In the genomic region with DNA sequence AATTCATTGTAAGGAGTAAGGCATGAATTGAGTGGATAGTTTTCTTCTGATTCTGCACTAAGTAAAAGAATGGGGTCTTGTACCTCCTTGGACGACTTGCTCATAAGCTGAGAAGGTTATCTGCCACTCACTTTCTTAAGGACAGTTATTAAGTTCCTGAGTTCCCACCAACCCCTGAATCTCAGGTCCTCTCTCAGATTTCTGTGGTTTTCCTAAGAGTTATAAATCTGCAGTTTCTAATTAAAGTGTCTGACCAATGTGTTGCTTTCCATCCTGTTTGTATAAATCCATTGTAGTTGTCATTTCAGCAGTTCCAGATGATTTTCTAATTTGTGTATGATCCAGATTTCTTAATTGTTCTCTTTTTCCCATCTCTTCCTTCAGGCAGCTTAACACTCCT, we compare ENCODE assay signal across 30 cellular contexts.
"Had no signal": no experiment of that assay in that cellular context is flagged by ENCODE, and none has a peak within 500 bp of the region (broad histone marks: within the 10 kb centered on the region; RNA-seq: fewer than 3 reads in every experiment).

No MANE protein-coding gene starts in this region.

- H3K9me3 Mint-ChIP-seq: activated CD4-positive, alpha-beta memory T cell treated with anti-CD3 and anti-CD28 coated beads, Interleukin-2, amount 10 ng/mL, durations not matched to agents 7 days and 5 days; activated CD4-positive, alpha-beta T cell treated with anti-CD3 and anti-CD28 coated beads, Interleukin-2, amount 10 ng/mL, durations not matched to agents 7 days and 5 days; activated naive CD4-positive, alpha-beta T cell treated with anti-CD3 and anti-CD28 coated beads, Interleukin-2, amount 10 ng/mL, durations not matched to agents 7 days and 5 days; activated naive CD4-positive, alpha-beta T cell treated with anti-CD3 and anti-CD28 coated beads, Interleukin-2, amount 50 U/mL, for 72 hours; activated naive CD8-positive, alpha-beta T cell treated with anti-CD3 and anti-CD28 coated beads, Interleukin-2, amount 10 ng/mL, durations not matched to agents 7 days and 5 days; activated T-cell treated with anti-CD3 and anti-CD28 coated beads, Interleukin-2, amount 50 U/mL, for 24 hours; activated T-cell treated with anti-CD3 and anti-CD28 coated beads, Interleukin-2, amount 50 U/mL, for 72 hours; brain; central memory CD8-positive, alpha-beta T cell; dendritic cell treated with granulocyte-macrophage colony-stimulating factor and Interleukin-4, amounts not matched to agents 40 ng/mL and 50 ng/mL, for 4 days; WTC11 had no signal

- H3K27ac Mint-ChIP-seq: activated CD4-positive, alpha-beta memory T cell treated with anti-CD3 and anti-CD28 coated beads, Interleukin-2, amount 10 ng/mL, durations not matched to agents 7 days and 5 days; activated CD4-positive, alpha-beta T cell treated with anti-CD3 and anti-CD28 coated beads, Interleukin-2, amount 10 ng/mL, durations not matched to agents 7 days and 5 days; activated naive CD4-positive, alpha-beta T cell treated with anti-CD3 and anti-CD28 coated beads, Interleukin-2, amount 10 ng/mL, durations not matched to agents 7 days and 5 days; activated naive CD4-positive, alpha-beta T cell treated with anti-CD3 and anti-CD28 coated beads, Interleukin-2, amount 50 U/mL, for 72 hours; activated naive CD8-positive, alpha-beta T cell treated with anti-CD3 and anti-CD28 coated beads, Interleukin-2, amount 10 ng/mL, durations not matched to agents 7 days and 5 days; activated T-cell treated with anti-CD3 and anti-CD28 coated beads, Interleukin-2, amount 50 U/mL, for 24 hours; activated T-cell treated with anti-CD3 and anti-CD28 coated beads, Interleukin-2, amount 50 U/mL, for 72 hours; dendritic cell treated with granulocyte-macrophage colony-stimulating factor and Interleukin-4, amounts not matched to agents 40 ng/mL and 50 ng/mL, for 4 days; WTC11 had no signal

- DNase-seq: activated CD4-positive, alpha-beta memory T cell treated with anti-CD3 and anti-CD28 coated beads, Interleukin-2, amount 10 ng/mL, durations not matched to agents 7 days and 5 days; activated CD4-positive, alpha-beta T cell treated with anti-CD3 and anti-CD28 coated beads for 1 hour; activated CD4-positive, alpha-beta T cell treated with anti-CD3 and anti-CD28 coated beads for 4 hours; activated CD4-positive, alpha-beta T cell treated with anti-CD3 and anti-CD28 coated beads, Interleukin-2, amount 10 ng/mL, durations not matched to agents 7 days and 5 days; activated CD4-positive, alpha-beta T cell treated with anti-CD3 and anti-CD28 coated beads, Interleukin-2, amount 50 U/mL, for 4 hours; activated CD8-positive, alpha-beta memory T cell treated with anti-CD3 and anti-CD28 coated beads, Interleukin-2, amount 50 U/mL, for 48 hours; activated gamma-delta T cell; activated naive CD4-positive, alpha-beta T cell; activated naive CD4-positive, alpha-beta T cell treated with anti-CD3 and anti-CD28 coated beads, Interleukin-2, amount 10 ng/mL, durations not matched to agents 7 days and 5 days; activated naive CD8-positive, alpha-beta T cell treated with anti-CD3 and anti-CD28 coated beads, Interleukin-2, amount 10 ng/mL, durations not matched to agents 7 days and 5 days; activated T-cell treated with anti-CD3 and anti-CD28 coated beads for 4 hours; activated T-cell treated with anti-CD3 and anti-CD28 coated beads, Interleukin-2, amount 50 U/mL, for 24 hours; activated T-cell treated with anti-CD3 and anti-CD28 coated beads, Interleukin-2, amount 50 U/mL, for 72 hours; dorsolateral prefrontal cortex; effector memory CD4-positive, alpha-beta T cell; erythroblast; foreskin keratinocyte; gastrocnemius medialis; glutamatergic neuron; T-helper 2 cell had no signal

- H3K27me3 ChIP-seq: ascending aorta, breast epithelium, cardiac muscle cell, dorsolateral prefrontal cortex, esophagus muscularis mucosa, foreskin keratinocyte, gastrocnemius medialis had no signal

- H3K36me3 ChIP-seq: breast epithelium had no signal

- H3K4me3 Mint-ChIP-seq: activated CD4-positive, alpha-beta memory T cell treated with anti-CD3 and anti-CD28 coated beads, Interleukin-2, amount 10 ng/mL, durations not matched to agents 7 days and 5 days; activated CD4-positive, alpha-beta T cell treated with anti-CD3 and anti-CD28 coated beads, Interleukin-2, amount 10 ng/mL, durations not matched to agents 7 days and 5 days; activated naive CD4-positive, alpha-beta T cell treated with anti-CD3 and anti-CD28 coated beads, Interleukin-2, amount 10 ng/mL, durations not matched to agents 7 days and 5 days; activated naive CD8-positive, alpha-beta T cell treated with anti-CD3 and anti-CD28 coated beads, Interleukin-2, amount 10 ng/mL, durations not matched to agents 7 days and 5 days; activated T-cell treated with anti-CD3 and anti-CD28 coated beads, Interleukin-2, amount 50 U/mL, for 24 hours; activated T-cell treated with anti-CD3 and anti-CD28 coated beads, Interleukin-2, amount 50 U/mL, for 72 hours; brain; central memory CD8-positive, alpha-beta T cell; dendritic cell treated with granulocyte-macrophage colony-stimulating factor and Interleukin-4, amounts not matched to agents 40 ng/mL and 50 ng/mL, for 4 days; WTC11 had no signal

- H3K4me1 ChIP-seq: ascending aorta, breast epithelium, esophagus muscularis mucosa, foreskin keratinocyte, gastrocnemius medialis had no signal

- H3K27ac ChIP-seq: ascending aorta, breast epithelium, cardiac muscle cell, coronary artery, dorsolateral prefrontal cortex, esophagus muscularis mucosa, foreskin keratinocyte, gastrocnemius medialis had no signal

- H3K27me3 Mint-ChIP-seq: activated CD4-positive, alpha-beta memory T cell treated with anti-CD3 and anti-CD28 coated beads, Interleukin-2, amount 10 ng/mL, durations not matched to agents 7 days and 5 days; activated CD4-positive, alpha-beta T cell treated with anti-CD3 and anti-CD28 coated beads, Interleukin-2, amount 10 ng/mL, durations not matched to agents 7 days and 5 days; activated naive CD4-positive, alpha-beta T cell treated with anti-CD3 and anti-CD28 coated beads, Interleukin-2, amount 10 ng/mL, durations not matched to agents 7 days and 5 days; activated naive CD8-positive, alpha-beta T cell treated with anti-CD3 and anti-CD28 coated beads, Interleukin-2, amount 10 ng/mL, durations not matched to agents 7 days and 5 days; activated T-cell treated with anti-CD3 and anti-CD28 coated beads, Interleukin-2, amount 50 U/mL, for 24 hours; brain; central memory CD8-positive, alpha-beta T cell; dendritic cell treated with granulocyte-macrophage colony-stimulating factor and Interleukin-4, amounts not matched to agents 40 ng/mL and 50 ng/mL, for 4 days had no signal

- H3K4me1 Mint-ChIP-seq: activated CD4-positive, alpha-beta memory T cell treated with anti-CD3 and anti-CD28 coated beads, Interleukin-2, amount 10 ng/mL, durations not matched to agents 7 days and 5 days; activated CD4-positive, alpha-beta T cell treated with anti-CD3 and anti-CD28 coated beads, Interleukin-2, amount 10 ng/mL, durations not matched to agents 7 days and 5 days; activated naive CD4-positive, alpha-beta T cell treated with anti-CD3 and anti-CD28 coated beads, Interleukin-2, amount 10 ng/mL, durations not matched to agents 7 days and 5 days; WTC11 had no signal

- H3K9me3 ChIP-seq: ascending aorta, breast epithelium, esophagus muscularis mucosa, gastrocnemius medialis had no signal

- ATAC-seq: activated naive CD4-positive, alpha-beta T cell treated with anti-CD3 and anti-CD28 coated beads, Interleukin-2, amount 50 U/mL, for 72 hours; activated T-cell treated with anti-CD3 and anti-CD28 coated beads, Interleukin-2, amount 50 U/mL, for 72 hours; foreskin keratinocyte; gastrocnemius medialis; WTC11 had no signal

- H3K4me3 ChIP-seq: ascending aorta, breast epithelium, cardiac muscle cell, coronary artery, dorsolateral prefrontal cortex, esophagus muscularis mucosa, gastrocnemius medialis had no signal
